ENCODE assay signal across 7 cellular contexts in the genomic region with DNA sequence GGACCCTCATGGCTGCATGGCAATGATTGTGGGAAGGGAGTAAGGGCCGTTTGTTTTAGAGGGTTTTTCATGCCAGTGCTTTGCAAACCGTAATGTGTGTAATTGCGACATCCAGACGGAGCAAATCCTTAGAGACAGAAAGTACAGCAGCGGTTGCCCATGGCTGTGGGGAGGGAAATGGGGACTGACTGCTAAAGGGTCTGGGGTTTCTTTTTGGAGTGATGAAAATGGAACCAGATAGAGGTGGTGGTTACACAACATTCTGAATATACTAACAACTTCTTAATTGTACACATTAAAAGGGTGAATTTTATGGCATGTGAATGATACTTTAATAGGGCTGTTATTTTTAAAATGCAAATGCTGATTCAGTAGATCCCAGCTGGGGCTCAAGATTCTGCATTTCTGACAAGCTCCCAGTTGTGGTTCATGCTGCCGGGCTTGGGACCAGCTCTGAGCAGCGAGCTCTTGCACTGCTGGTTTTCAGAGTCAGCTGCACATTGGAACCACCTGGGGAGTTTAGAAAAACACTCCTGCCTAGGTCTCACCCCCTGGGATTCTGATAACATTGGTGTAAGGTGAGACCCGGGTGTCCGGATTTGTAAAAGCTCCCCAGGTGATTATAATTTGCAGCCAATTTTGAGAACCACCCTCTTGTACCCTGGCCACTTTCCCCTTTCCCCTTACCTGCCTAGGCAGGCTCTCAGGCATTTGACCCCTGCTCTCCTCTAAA. TPM values are rescaled to one million over a fixed set of nuclear protein-coding genes. Genes with fewer than 3 reads are reported as not detected.
DNase-seq lines count a peak whose midpoint lies in the region; ATAC-seq and TF ChIP-seq lines count a peak whose summit lies in the region.

No MANE protein-coding gene starts in this region.

- DNase-seq in HL-60 (ENCODE audit: low read depth in 1 of 2, low spot score in 1 of 2) (peak in 1 of 2 experiments; percentile 82), RKO (ENCODE audit: low spot score) (peak; percentile 35), colonic mucosa (no peak)

- H3K9me3 ChIP-seq in colonic mucosa (no peaks in the 10 kb centered on the region), muscle layer of duodenum (ENCODE audit: control insufficient read depth in 1 of 2, low read length in 2 of 2) (no peaks in the 10 kb centered on the region)

- H3K27ac ChIP-seq in HL-60 (replicated peaks) = peak overlapping the region; percentile 94
- peak overlapping the region; percentile 75 for H3K27ac ChIP-seq in colonic mucosa
- H3K27ac ChIP-seq in muscle layer of duodenum (ENCODE audit: low read length) = peak overlapping the region; percentile 96

- intact Hi-C loops in colonic mucosa (cut with DNase I) = loop anchor here (5.0 kb wide), 1 partner anchor 41 kb away; no protein-coding TSS in a partner anchor

- H3K4me3 ChIP-seq in HL-60 (replicated peaks; ENCODE audit: insufficient read depth, low read length) (no peak overlapping the region), colonic mucosa (peak overlapping the region; percentile 23), muscle layer of duodenum (ENCODE audit: low read depth in 1 of 2, low read length in 2 of 2) (peak overlapping the region; percentile 60 to 76)

- peak overlapping the region; percentile 71 to 80 for H3K9ac ChIP-seq in colonic mucosa (ENCODE audit: low read depth in 2 of 2, low read length in 2 of 2)

- H3K36me3 ChIP-seq in colonic mucosa (no peaks in the 10 kb centered on the region), muscle layer of duodenum (ENCODE audit: control insufficient read depth in 1 of 2, insufficient read depth in 2 of 2, low read length in 2 of 2) (peaks cover 0 to 10% of the 10 kb centered on the region in 2 donors)

- H3K27me3 ChIP-seq in HL-60 (ENCODE audit: insufficient read depth, poor library complexity, severe bottlenecking) = no peaks in the 10 kb centered on the region
- H3K27me3 ChIP-seq in colonic mucosa = no peaks in the 10 kb centered on the region
- no peaks in the 10 kb centered on the region for H3K27me3 ChIP-seq in muscle layer of duodenum (ENCODE audit: low read depth, low read length)

- H3K4me1 ChIP-seq in colonic mucosa = no peaks in the 10 kb centered on the region
- peaks cover 0 to 8% of the 10 kb centered on the region in 2 donors for H3K4me1 ChIP-seq in muscle layer of duodenum (ENCODE audit: control insufficient read depth in 1 of 2, insufficient read depth in 2 of 2, low read length in 2 of 2)

- no peak for ATAC-seq in HG02970 (IDR thresholded peaks at IDR 0.05; ENCODE audit: low FRiP score, unreplicated experiment)
- no peak for ATAC-seq in HG02840 (IDR thresholded peaks at IDR 0.05; ENCODE audit: low FRiP score, unreplicated experiment)
- no peak for ATAC-seq in HG03135 (IDR thresholded peaks at IDR 0.05; ENCODE audit: unreplicated experiment)

- TF ChIP-seq CTCF in HL-60 (IDR thresholded peaks at IDR 0.05; ENCODE audit: insufficient read depth, low read length) (no peak), colonic mucosa (IDR thresholded peaks at IDR 0.05) (no peak)

RNA-seq across cellular contexts. Expression of a gene that starts 47.7 kb away (rescaled TPM):
- 10 to 100 TPM; 12.2 to 20.3 TPM for total RNA-seq in colonic mucosa
